In the genomic region with DNA sequence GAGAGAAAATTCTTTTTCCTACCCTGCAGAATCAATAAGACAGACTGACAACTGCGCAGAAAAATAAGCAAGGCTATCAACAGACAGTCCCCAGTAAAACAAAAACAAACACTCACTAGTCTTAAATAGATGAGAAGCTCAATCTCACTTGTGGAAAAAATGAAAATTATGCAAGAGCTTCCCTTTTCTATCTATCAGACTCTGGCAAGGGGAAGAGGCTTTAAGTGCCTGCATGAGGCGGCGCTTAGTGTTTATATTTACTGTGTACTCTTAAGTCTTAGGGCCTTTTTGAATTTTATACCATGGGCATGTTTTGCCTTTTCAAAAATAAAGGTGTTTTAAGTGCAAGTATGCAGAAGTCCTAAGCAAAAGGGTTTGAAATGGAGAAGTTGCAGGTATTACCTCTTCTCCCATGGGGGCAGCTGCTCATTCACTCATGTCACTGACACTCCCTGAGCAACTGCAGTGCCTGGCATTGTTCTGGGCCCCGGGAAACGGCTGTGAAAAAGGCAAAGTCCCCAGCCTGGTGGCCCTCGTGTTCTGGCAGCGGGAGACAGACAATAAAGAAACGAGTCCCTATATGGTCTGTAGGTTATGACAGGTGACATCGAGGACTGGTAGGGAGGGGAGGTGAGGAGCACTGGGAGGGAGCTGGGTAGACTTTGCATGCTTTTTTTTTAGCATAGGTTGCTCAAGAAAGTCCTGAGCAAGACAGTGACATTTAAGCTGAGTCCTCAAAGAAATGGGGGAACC, we compare ENCODE assay signal across 13 cellular contexts. TPM values are rescaled to one million over a fixed set of nuclear protein-coding genes. Genes with fewer than 3 reads are reported as not detected.
DNase-seq lines count a peak whose midpoint lies in the region; ATAC-seq and TF ChIP-seq lines count a peak whose summit lies in the region.
"Had no signal": no experiment of that assay in that cellular context is flagged by ENCODE, and none has a peak within 500 bp of the region (broad histone marks: within the 10 kb centered on the region; RNA-seq: fewer than 3 reads in every experiment).

No MANE protein-coding gene starts in this region.

- no peaks in the 10 kb centered on the region for H3K36me3 ChIP-seq in HAP-1 (replicated peaks)
- no peaks in the 10 kb centered on the region for H3K36me3 ChIP-seq in neutrophil
- no peaks in the 10 kb centered on the region for H3K36me3 ChIP-seq in body of pancreas (replicated peaks in 1 of 2; ENCODE audit: insufficient read depth in 1 of 2, low read depth in 2 of 2)
- H3K36me3 ChIP-seq: tibial nerve had no signal

- H3K4me3 ChIP-seq in HAP-1 (no peak overlapping the region), choroid plexus epithelial cell (ENCODE audit: low read depth, low read length) (no peak overlapping the region), neutrophil (ENCODE audit: low read depth in 1 of 2, low read length in 1 of 2) (no peak overlapping the region), body of pancreas (no peak overlapping the region)
- H3K4me3 ChIP-seq: skin epidermis, tibial nerve had no signal

- no peak for TF ChIP-seq POLR2A in body of pancreas (IDR thresholded peaks at IDR 0.05)

- DNase-seq in HAP-1 (ENCODE audit: low spot score in 2 of 2) = peak; percentile 53 to 67
- DNase-seq in MV-4-11 (lab: John Stamatoyannopoulos, UW) = peak; percentile 68
- DNase-seq in choroid plexus epithelial cell (ENCODE audit: low read depth) = peak; percentile 35
- DNase-seq in 8988T = no peak
- DNase-seq in body of pancreas = no peak
- DNase-seq: GOT3, natural killer cell, NCI-H1436 treated with DMSO at 0.1 percent for 48 hours had no signal

- H3K4me1 ChIP-seq in HAP-1 (peaks cover 64% of the 10 kb centered on the region), neutrophil (ENCODE audit: control insufficient read depth in 1 of 2, insufficient read depth in 1 of 2, low read depth in 1 of 2, low read length in 1 of 2) (peaks cover 30 to 39% of the 10 kb centered on the region in 2 experiments), body of pancreas (no peaks in the 10 kb centered on the region)

- intact Hi-C loops in body of pancreas (cut with DNase I) = no loop called here

- H3K27ac ChIP-seq in neutrophil (peak overlapping the region; percentile 75), body of pancreas (no peak overlapping the region)
- H3K27ac ChIP-seq: skin epidermis, tibial nerve had no signal

- in situ Hi-C loops in HAP-1 (cut with MboI; ENCODE audit: low sequenced_read_pairs) = no loop called here

- TF ChIP-seq CTCF in choroid plexus epithelial cell (conservative IDR thresholded peaks at IDR 0.05; ENCODE audit: low read depth, low read length) = no peak
- TF ChIP-seq CTCF in neutrophil (IDR thresholded peaks at IDR 0.05) = no peak
- TF ChIP-seq CTCF in body of pancreas (IDR thresholded peaks at IDR 0.05) = no peak

- no peak for ATAC-seq in HG02970 (IDR thresholded peaks at IDR 0.05; ENCODE audit: low FRiP score, unreplicated experiment)
- no peak for ATAC-seq in body of pancreas
- no peak for ATAC-seq in GM21528 (IDR thresholded peaks at IDR 0.05; ENCODE audit: low FRiP score, unreplicated experiment)
- ATAC-seq: natural killer cell had no signal

- H3K27me3 ChIP-seq in HAP-1 (ENCODE audit: low read depth) (no peaks in the 10 kb centered on the region), neutrophil (no peaks in the 10 kb centered on the region), body of pancreas (no peaks in the 10 kb centered on the region)
- H3K27me3 ChIP-seq: tibial nerve had no signal

- WGBS in body of pancreas, 2 donors = 42 to 66% methylated on average over 9 of the region's 9 CpGs

- H3K9me3 ChIP-seq in HAP-1 = no peaks in the 10 kb centered on the region
- H3K9me3 ChIP-seq in neutrophil = no peaks in the 10 kb centered on the region
- H3K9me3 ChIP-seq in body of pancreas = no peaks in the 10 kb centered on the region
- H3K9me3 ChIP-seq: tibial nerve had no signal

RNA-seq across cellular contexts. Expression of gene HSBP1, which starts 35.2 kb away (rescaled TPM):
- total RNA-seq in body of pancreas = 10 to 100 TPM in 1 of 2 donors, 1 to 10 TPM in 1; 4.9 to 12.5 TPM

RNA-seq across cellular contexts. Expression of gene MLYCD, which starts 56.0 kb away (rescaled TPM):
- 10 to 100 TPM; 19.2 to 29.3 TPM for total RNA-seq in body of pancreas

Comparison
In these comparisons a context has a peak if more than half of its experiments do, and no peak if none do; other contexts are left out.
1. DNase-seq: peak in HAP-1 (2 of 2), MV-4-11 (single experiment) and choroid plexus epithelial cell (single experiment); none in 8988T (single experiment) and body of pancreas (0 of 4).